Comparison of ENCODE assay signal across 9 cellular contexts in genomic region chr19:38514812-38515633, GRCh38.
DNase-seq lines count a peak whose midpoint lies in the region; ATAC-seq and TF ChIP-seq lines count a peak whose summit lies in the region.
"Had no signal": no experiment of that assay in that cellular context is flagged by ENCODE, and none has a peak within 500 bp of the region (broad histone marks: within the 10 kb centered on the region; RNA-seq: fewer than 3 reads in every experiment).

No MANE protein-coding gene starts in this region.

- DNase-seq in COLO668 (lab: John Stamatoyannopoulos, UW; ENCODE audit: unreplicated experiment) (peak; percentile 55), esophagus squamous epithelium (lab: John Stamatoyannopoulos, UW) (no peak), neural crest cell (ENCODE audit: low read depth, low spot score) (peak; percentile 80), GF-D8 (lab: John Stamatoyannopoulos, UW) (no peak)
- peak; percentile 80 for DNase-seq in activated T-cell treated with anti-CD3 and anti-CD28 coated beads, Interleukin-2, amount 50 U/mL, for 1 hour
- peak; percentile 80 for DNase-seq in stimulated activated naive CD8-positive, alpha-beta T cell treated with anti-CD3 and anti-CD28 coated beads, Interleukin-15, Interleukin-2, amounts not matched to agents 100 U/mL and 50 U/mL, for 24 hours

- no peak overlapping the region for H3K4me3 Mint-ChIP-seq in neural crest cell

- no peaks in the 10 kb centered on the region for H3K79me2 ChIP-seq in OCI-LY1 (ENCODE audit: insufficient read depth, low read length)

- no peak for TF ChIP-seq POLR2A in esophagus squamous epithelium (IDR thresholded peaks at IDR 0.05)

- no peak overlapping the region for H3K9ac ChIP-seq in OCI-LY1 (ENCODE audit: low read length)

- no peak overlapping the region for H2AFZ ChIP-seq in OCI-LY1 (ENCODE audit: low read length)

- TF ChIP-seq CTCF in OCI-LY1 (IDR thresholded peaks at IDR 0.05; ENCODE audit: low read length): peak; percentile 90
- TF ChIP-seq CTCF in esophagus squamous epithelium (IDR thresholded peaks at IDR 0.05): peak; percentile 71 to 94 (median 84)
- TF ChIP-seq CTCF in neural crest cell (conservative IDR thresholded peaks at IDR 0.05): peak; percentile 94

- peak; percentile 58 for ATAC-seq in HG02970 (IDR thresholded peaks at IDR 0.05; ENCODE audit: low FRiP score, unreplicated experiment)
- peak; percentile 84 for ATAC-seq in stimulated activated naive CD8-positive, alpha-beta T cell treated with anti-CD3 and anti-CD28 coated beads, Interleukin-15, Interleukin-2, amounts not matched to agents 100 U/mL and 50 U/mL, for 24 hours

- H3K4me1 Mint-ChIP-seq in neural crest cell: peaks cover 6% of the 10 kb centered on the region

- 23 to 26% methylated on average over 18 to 27 of the region's 32 CpGs for WGBS in esophagus squamous epithelium, 2 donors

- no peaks in the 10 kb centered on the region for H3K27me3 Mint-ChIP-seq in neural crest cell (ENCODE audit: low read depth)

- no peaks in the 10 kb centered on the region for H4K20me1 ChIP-seq in OCI-LY1 (ENCODE audit: insufficient read depth, low read length)

- H3K36me3 ChIP-seq in OCI-LY1 (ENCODE audit: insufficient read depth, low read length) (no peaks in the 10 kb centered on the region), esophagus squamous epithelium (no peaks in the 10 kb centered on the region)

- no peaks in the 10 kb centered on the region for H3K9me3 ChIP-seq in OCI-LY1 (ENCODE audit: low read length)
- no peaks in the 10 kb centered on the region for H3K9me3 ChIP-seq in esophagus squamous epithelium

- no peaks in the 10 kb centered on the region for H3F3A ChIP-seq in OCI-LY1 (ENCODE audit: insufficient read depth, low read length)

- H3K27ac Mint-ChIP-seq in neural crest cell (ENCODE audit: unreplicated experiment): no peak overlapping the region

- H3K4me3 ChIP-seq in OCI-LY1 (ENCODE audit: low read depth, low read length, poor library complexity, severe bottlenecking): no peak overlapping the region
- H3K4me3 ChIP-seq in esophagus squamous epithelium: no peak overlapping the region
- H3K4me3 ChIP-seq: SK-N-MC had no signal

- H3K9me2 ChIP-seq in OCI-LY1 (ENCODE audit: low read depth, low read length): no peaks in the 10 kb centered on the region

- H3K36me3 Mint-ChIP-seq in neural crest cell (ENCODE audit: low read depth): no peaks in the 10 kb centered on the region

- H3K27me3 ChIP-seq in OCI-LY1 (ENCODE audit: insufficient read depth, low read length) (0 out of 2 replicates have a peak, but pooled peaks cover 8% of the 10 kb centered on the region), esophagus squamous epithelium (peaks cover 0 to 32% (median 0%) of the 10 kb centered on the region in 4 donors)

- peaks cover 4% of the 10 kb centered on the region for H3K4me1 ChIP-seq in OCI-LY1 (ENCODE audit: insufficient read depth, low read length, severe bottlenecking)
- H3K4me1 ChIP-seq in esophagus squamous epithelium: peaks cover 0 to 11% (median 0%) of the 10 kb centered on the region in 3 donors

- H3K9me3 Mint-ChIP-seq in neural crest cell: no peaks in the 10 kb centered on the region

- no peak overlapping the region for H3K27ac ChIP-seq in OCI-LY1 (ENCODE audit: low read depth, low read length, poor library complexity, severe bottlenecking)
- no peak overlapping the region for H3K27ac ChIP-seq in esophagus squamous epithelium
- H3K27ac ChIP-seq: SK-N-MC had no signal

- no peak overlapping the region; the same call in 1 of the 2 replicates for H3K4me2 ChIP-seq in OCI-LY1 (ENCODE audit: low read length)

- intact Hi-C loops in esophagus squamous epithelium (cut with DNase I): no loop called here

Comparison
In these comparisons a context has a peak if more than half of its experiments do, and no peak if none do; other contexts are left out.
1. DNase-seq: peak in COLO668 (single experiment), activated T-cell treated with anti-CD3 and anti-CD28 coated beads, Interleukin-2, amount 50 U/mL, for 1 hour (single experiment), neural crest cell (single experiment) and stimulated activated naive CD8-positive, alpha-beta T cell treated with anti-CD3 and anti-CD28 coated beads, Interleukin-15, Interleukin-2, amounts not matched to agents 100 U/mL and 50 U/mL, for 24 hours (single experiment); none in esophagus squamous epithelium (single experiment) and GF-D8 (single experiment).
2. Peak in every context shown above with its lines, with median percentiles within 50 percentile points of each other: CTCF ChIP-seq.